Comparison of ENCODE assay signal across 8 cellular contexts in the genomic region with DNA sequence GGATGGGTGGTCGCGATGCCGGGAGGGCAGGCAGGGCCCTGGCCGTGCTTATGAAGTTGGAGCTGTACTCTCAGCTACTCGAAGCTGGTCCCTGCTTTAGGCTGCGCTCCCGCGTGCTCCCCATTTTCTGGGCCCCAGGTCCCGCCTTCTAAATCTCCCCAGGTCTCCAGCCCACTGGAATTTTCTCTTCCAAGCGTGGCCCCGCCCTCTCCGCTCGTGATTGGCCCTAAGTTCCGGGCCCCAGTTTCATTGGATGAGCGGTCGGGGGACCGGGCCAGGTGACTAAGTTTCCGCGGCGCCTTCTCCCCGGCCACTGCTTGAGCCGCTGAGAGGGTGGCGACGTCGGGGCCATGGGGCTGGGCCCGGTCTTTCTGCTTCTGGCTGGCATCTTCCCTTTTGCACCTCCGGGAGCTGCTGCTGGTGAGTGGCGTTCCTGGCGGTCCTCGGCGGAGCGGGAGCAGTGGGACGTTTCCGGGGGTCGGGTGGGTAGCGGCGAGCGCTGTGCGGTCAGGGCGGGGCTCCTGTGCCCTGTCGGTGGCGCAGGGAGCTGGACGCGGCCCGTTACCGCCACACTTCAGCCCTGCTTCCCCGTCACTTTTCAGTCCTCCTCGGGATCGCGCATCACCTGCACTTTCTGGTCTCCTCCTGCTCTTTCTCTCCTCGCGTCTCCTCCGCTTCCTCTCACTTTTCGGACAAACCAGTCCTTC. TPM values are rescaled to one million over a fixed set of nuclear protein-coding genes. Genes with fewer than 3 reads are reported as not detected.
DNase-seq lines count a peak whose midpoint lies in the region; ATAC-seq lines count a peak whose summit lies in the region.

TSS of gene MICA (plus strand) at position 313 of the 707 bp plus-strand sequence. CDS start at position 351, 38 bp downstream.

- peak within 1 kb of the TSS; percentile 96 for H3K9ac ChIP-seq in mesendoderm (ENCODE audit: low read length)

- peak; percentile 78 for ATAC-seq in activated CD8-positive, alpha-beta memory T cell treated with anti-CD3 and anti-CD28 coated beads, Interleukin-2, amount 10 ng/mL, durations not matched to agents 7 days and 5 days
- no peak for ATAC-seq in GM18858 (IDR thresholded peaks at IDR 0.05; ENCODE audit: unreplicated experiment)

- no peak within 1 kb of the TSS for H4K5ac ChIP-seq in mesendoderm (ENCODE audit: low read length)

- peaks cover 67% of the 10 kb centered on the region for H3K4me1 Mint-ChIP-seq in activated CD8-positive, alpha-beta memory T cell treated with anti-CD3 and anti-CD28 coated beads, Interleukin-2, amount 10 ng/mL, durations not matched to agents 7 days and 5 days

- no peaks in the 10 kb centered on the region for H3K27me3 ChIP-seq in mesendoderm (ENCODE audit: insufficient read depth, low read length, poor library complexity)

- H2BK120ac ChIP-seq in mesendoderm (ENCODE audit: low read depth, low read length), result no peak within 1 kb of the TSS

- no peak within 1 kb of the TSS for H3K18ac ChIP-seq in mesendoderm (ENCODE audit: low read length)

- no CpG with 5 or more reads among the region's 54 CpGs for whole genome bisulfite sequencing in mesendoderm (ENCODE audit: extremely low coverage, insufficient coverage, low lambda C conversion rate)

- H3K4me3 ChIP-seq in mesendoderm (ENCODE audit: low read length), result peak within 1 kb of the TSS; percentile 96

- H2BK5ac ChIP-seq in mesendoderm (ENCODE audit: low read length), result peak within 1 kb of the TSS; percentile 82

- peak within 1 kb of the TSS; percentile 92 for H3K56ac ChIP-seq in mesendoderm (ENCODE audit: low read length)

- H3K4me1 ChIP-seq in mesendoderm (ENCODE audit: control insufficient read depth, low read depth, low read length), result peaks cover 6% of the 10 kb centered on the region

- H3K27ac ChIP-seq in mesendoderm (ENCODE audit: low read depth, low read length), result peak within 1 kb of the TSS; percentile 56

- no peaks in the 10 kb centered on the region for H3K9me3 Mint-ChIP-seq in activated CD8-positive, alpha-beta memory T cell treated with anti-CD3 and anti-CD28 coated beads, Interleukin-2, amount 10 ng/mL, durations not matched to agents 7 days and 5 days (ENCODE audit: low read depth)

- peak; percentile 97 for DNase-seq in Daoy (ENCODE audit: low read depth)
- DNase-seq in HCEC 1CT, result peak; percentile 92
- DNase-seq in NCI-H2227 treated with DMSO at 0.1 percent for 48 hours (lab: John Stamatoyannopoulos, UW), result peak; percentile 57
- peak; percentile 82 for DNase-seq in activated CD8-positive, alpha-beta memory T cell treated with anti-CD3 and anti-CD28 coated beads, Interleukin-2, amount 10 ng/mL, durations not matched to agents 7 days and 5 days
- DNase-seq in mesendoderm, result peak; percentile 96
- peak; percentile 57 for DNase-seq in stimulated activated CD8-positive, alpha-beta memory T cell treated with anti-CD3 and anti-CD28 coated beads, Interleukin-12 subunit alpha, Interleukin-12 subunit beta, amount 100 ng/mL, for 1 hour (ENCODE audit: low read depth)

- H3K79me1 ChIP-seq in mesendoderm (ENCODE audit: low read length), result peaks cover 5% of the 10 kb centered on the region

- peaks cover 31% of the 10 kb centered on the region for H3K79me2 ChIP-seq in mesendoderm (ENCODE audit: control insufficient read depth, insufficient read depth, low read length)

- no peak within 1 kb of the TSS for H3K23ac ChIP-seq in mesendoderm (ENCODE audit: low read length)

- H3K27ac Mint-ChIP-seq in activated CD8-positive, alpha-beta memory T cell treated with anti-CD3 and anti-CD28 coated beads, Interleukin-2, amount 10 ng/mL, durations not matched to agents 7 days and 5 days, result peak within 1 kb of the TSS; percentile 81

- peak within 1 kb of the TSS; percentile 87 for H3K4me2 ChIP-seq in mesendoderm (ENCODE audit: low read length)

- H2AK5ac ChIP-seq in mesendoderm (ENCODE audit: low read length), result no peak within 1 kb of the TSS

- no peaks in the 10 kb centered on the region for H3K36me3 ChIP-seq in mesendoderm (ENCODE audit: control insufficient read depth, insufficient read depth, low read length)

- CTCF ChIA-PET in activated CD8-positive, alpha-beta memory T cell treated with anti-CD3 and anti-CD28 coated beads, Interleukin-2, amount 10 ng/mL, durations not matched to agents 7 days and 5 days (lab: Charles Lee), result interaction anchor here (0.9 to 9.0 kb wide), 5 partner anchors 36 to 324 kb away, joined by 3 to 93 read pairs (median 3); no protein-coding TSS in a partner anchor

- peak within 1 kb of the TSS; percentile 79 for H3K4me3 Mint-ChIP-seq in activated CD8-positive, alpha-beta memory T cell treated with anti-CD3 and anti-CD28 coated beads, Interleukin-2, amount 10 ng/mL, durations not matched to agents 7 days and 5 days

- in situ Hi-C loops in endometrial microvascular endothelial cells (cut with HindIII; ENCODE audit: inconsistent ontology term, low pct_unique_long_range_greater_than_20kb, low sequenced_read_pairs), result no loop called here

- H2BK15ac ChIP-seq in mesendoderm (replicated peaks; ENCODE audit: low read depth), result no peak within 1 kb of the TSS

- no peak within 1 kb of the TSS for H4K8ac ChIP-seq in mesendoderm (ENCODE audit: low read depth, low read length)

- no peaks in the 10 kb centered on the region for H3K27me3 Mint-ChIP-seq in activated CD8-positive, alpha-beta memory T cell treated with anti-CD3 and anti-CD28 coated beads, Interleukin-2, amount 10 ng/mL, durations not matched to agents 7 days and 5 days

- peak within 1 kb of the TSS; percentile 24 for H3K4ac ChIP-seq in mesendoderm (ENCODE audit: low read depth, low read length)

- peaks cover 6% of the 10 kb centered on the region for H3K36me3 Mint-ChIP-seq in activated CD8-positive, alpha-beta memory T cell treated with anti-CD3 and anti-CD28 coated beads, Interleukin-2, amount 10 ng/mL, durations not matched to agents 7 days and 5 days

RNA-seq across cellular contexts. Expression of gene MICA, which starts in this region (rescaled TPM):
- 34.9 and 44.1 TPM in 2 replicates for total RNA-seq in Daoy (2014; rRNA removed; shearing (Covaris generic))
- 10 to 100 TPM; 15.6 to 24.7 TPM for total RNA-seq in activated CD8-positive, alpha-beta memory T cell treated with anti-CD3 and anti-CD28 coated beads, Interleukin-2, amount 10 ng/mL, durations not matched to agents 7 days and 5 days
- 68.9 TPM for total RNA-seq in endometrial microvascular endothelial cells (ENCODE audit: inconsistent ontology term)
- 9.6 TPM for polyA plus RNA-seq in mesendoderm (2013, experiment 1 of 2)
- polyA plus RNA-seq in mesendoderm (2013, experiment 2 of 2), result 10.0 TPM
